8 cellular contexts compared by ENCODE assay signal in genomic region chr7:77269360-77270075, GRCh38.
DNase-seq lines count a peak whose midpoint lies in the region; ATAC-seq, FAIRE-seq and TF ChIP-seq lines count a peak whose summit lies in the region.
"Had no signal": no experiment of that assay in that cellular context is flagged by ENCODE, and none has a peak within 500 bp of the region (broad histone marks: within the 10 kb centered on the region; RNA-seq: fewer than 3 reads in every experiment).

No MANE protein-coding gene starts in this region.

- H3K4me1 ChIP-seq in thyroid gland (peaks cover 16 to 26% of the 10 kb centered on the region in 2 donors), hepatocyte (ENCODE audit: insufficient read depth) (no peaks in the 10 kb centered on the region)

- no peak overlapping the region for H2AFZ ChIP-seq in hepatocyte

- no peak for TF ChIP-seq CTCF in thyroid gland (IDR thresholded peaks at IDR 0.05)
- TF ChIP-seq CTCF in hepatocyte (IDR thresholded peaks at IDR 0.05; ENCODE audit: poor library complexity): no peak

- H3K36me3 ChIP-seq in thyroid gland: no peaks in the 10 kb centered on the region
- no peaks in the 10 kb centered on the region for H3K36me3 ChIP-seq in hepatocyte (replicated peaks; ENCODE audit: insufficient read depth, low read depth)

- H3K4me2 ChIP-seq in hepatocyte: no peak overlapping the region

- H3K27me3 ChIP-seq in thyroid gland (no peaks in the 10 kb centered on the region), hepatocyte (no peaks in the 10 kb centered on the region)

- peak overlapping the region; percentile 69 to 77 (median 77) for H3K27ac ChIP-seq in thyroid gland
- no peak overlapping the region for H3K27ac ChIP-seq in hepatocyte

- ATAC-seq in GM19452 (IDR thresholded peaks at IDR 0.05; ENCODE audit: unreplicated experiment) (peak; percentile 59), HG03108 (IDR thresholded peaks at IDR 0.05; ENCODE audit: unreplicated experiment) (peak; percentile 75)

- H3K4me3 Mint-ChIP-seq in dendritic cell treated with granulocyte-macrophage colony-stimulating factor and Interleukin-4, amounts not matched to agents 40 ng/mL and 50 ng/mL, for 4 days: no peak overlapping the region
- H3K4me3 Mint-ChIP-seq: mesothelial cell of epicardium had no signal

- no peak overlapping the region for H3K4me3 ChIP-seq in thyroid gland (replicated peaks in 1 of 3)
- no peak overlapping the region for H3K4me3 ChIP-seq in hepatocyte

- peaks cover 18% of the 10 kb centered on the region for H3K4me1 Mint-ChIP-seq in dendritic cell treated with granulocyte-macrophage colony-stimulating factor and Interleukin-4, amounts not matched to agents 40 ng/mL and 50 ng/mL, for 4 days (ENCODE audit: low read depth)
- H3K4me1 Mint-ChIP-seq: mesothelial cell of epicardium had no signal

- H3K27ac Mint-ChIP-seq in dendritic cell treated with granulocyte-macrophage colony-stimulating factor and Interleukin-4, amounts not matched to agents 40 ng/mL and 50 ng/mL, for 4 days: peak overlapping the region; percentile 66
- H3K27ac Mint-ChIP-seq: mesothelial cell of epicardium had no signal

- no peaks in the 10 kb centered on the region for H3K9me3 Mint-ChIP-seq in dendritic cell treated with granulocyte-macrophage colony-stimulating factor and Interleukin-4, amounts not matched to agents 40 ng/mL and 50 ng/mL, for 4 days

- H3K79me2 ChIP-seq in hepatocyte: no peaks in the 10 kb centered on the region

- H4K20me1 ChIP-seq in hepatocyte (ENCODE audit: insufficient read depth, poor library complexity, severe bottlenecking): no peaks in the 10 kb centered on the region

- DNase-seq in thyroid gland (peak; percentile 70 to 75), NCI-H2107 (lab: John Stamatoyannopoulos, UW) (no peak), HTR-8/SVneo (ENCODE audit: insufficient read length, low spot score) (no peak), hepatocyte (ENCODE audit: low spot score) (no peak)

- H3K9me3 ChIP-seq in thyroid gland (no peaks in the 10 kb centered on the region), hepatocyte (ENCODE audit: low read depth) (no peaks in the 10 kb centered on the region)

- WGBS in thyroid gland, 2 donors: 64 to 65% methylated on average over 4 of the region's 4 CpGs
- 89% methylated on average over 4 of the region's 4 CpGs for WGBS in hepatocyte (ENCODE audit: low lambda C conversion rate, missing lambda C conversion rate)

- no peaks in the 10 kb centered on the region for H3K9me2 ChIP-seq in hepatocyte (replicated peaks; ENCODE audit: insufficient read depth)

- intact Hi-C loops in dendritic cell treated with granulocyte-macrophage colony-stimulating factor and Interleukin-4, amounts not matched to agents 40 ng/mL and 50 ng/mL, for 4 days (cut with micrococcal nuclease): no loop called here
- intact Hi-C loops in thyroid gland (cut with DNase I): no loop called here

- H3K27me3 Mint-ChIP-seq in dendritic cell treated with granulocyte-macrophage colony-stimulating factor and Interleukin-4, amounts not matched to agents 40 ng/mL and 50 ng/mL, for 4 days: peaks cover 2% of the 10 kb centered on the region

- no peak for TF ChIP-seq POLR2A in thyroid gland (IDR thresholded peaks at IDR 0.05)

- H3K36me3 Mint-ChIP-seq in dendritic cell treated with granulocyte-macrophage colony-stimulating factor and Interleukin-4, amounts not matched to agents 40 ng/mL and 50 ng/mL, for 4 days (ENCODE audit: low read depth): no peaks in the 10 kb centered on the region

- no peak for FAIRE-seq in HTR-8/SVneo (lab: Jason Lieb, UNC)

Comparison
In these comparisons a context has a peak if more than half of its experiments do, and no peak if none do; other contexts are left out.
1. DNase-seq: peak in thyroid gland (2 of 2); none in NCI-H2107 (single experiment), HTR-8/SVneo (single experiment) and hepatocyte (single experiment).